Comparison of ENCODE assay signal across 14 cellular contexts in the genomic region with DNA sequence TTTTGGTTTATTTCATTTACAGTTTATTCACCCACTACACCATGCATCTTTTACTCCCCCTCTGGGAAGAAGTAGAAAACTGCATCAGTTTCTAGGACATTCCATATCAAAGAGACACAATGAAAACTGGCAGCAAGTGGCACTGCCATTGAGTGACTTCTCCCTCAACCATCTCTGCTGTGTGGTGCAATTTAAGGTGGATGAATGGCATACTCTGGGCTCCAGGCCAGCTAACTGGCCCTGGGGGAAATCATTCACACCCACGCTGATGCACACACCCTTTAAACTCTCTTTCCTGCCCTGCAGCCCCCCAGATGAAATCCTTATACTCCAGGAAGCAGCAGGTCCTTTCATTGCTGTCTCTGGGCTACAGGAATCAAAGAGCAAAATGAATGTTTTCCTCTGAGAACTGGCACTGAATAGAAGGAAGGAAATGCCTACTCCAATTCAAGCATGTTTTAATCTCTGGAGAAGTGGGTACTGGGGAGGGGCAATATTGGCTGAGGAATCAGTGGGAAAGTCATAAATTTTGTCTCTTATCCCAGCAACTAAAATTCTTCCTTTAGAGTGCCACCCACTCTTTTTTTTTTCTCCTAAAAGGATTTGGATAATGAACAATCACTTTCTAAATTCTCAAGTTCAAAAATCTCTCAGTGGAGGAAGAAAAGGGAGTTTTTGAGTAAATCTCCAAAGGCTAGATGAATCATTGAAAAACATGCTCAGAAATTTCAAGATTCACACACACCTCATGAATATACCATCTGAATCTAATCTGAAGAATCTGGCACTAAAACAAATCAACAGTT. TPM values are rescaled to one million over a fixed set of nuclear protein-coding genes. Genes with fewer than 3 reads are reported as not detected.
DNase-seq lines count a peak whose midpoint lies in the region; ATAC-seq and TF ChIP-seq lines count a peak whose summit lies in the region.
"Had no signal": no experiment of that assay in that cellular context is flagged by ENCODE, and none has a peak within 500 bp of the region (broad histone marks: within the 10 kb centered on the region; RNA-seq: fewer than 3 reads in every experiment).

No MANE protein-coding gene starts in this region.

- peak overlapping the region; percentile 67 for H3K4me2 ChIP-seq in mammary epithelial cell (ENCODE audit: insufficient read depth, low read depth, low read length)
- H3K4me2 ChIP-seq: KMS-11 had no signal

- no peaks in the 10 kb centered on the region for H3K79me2 ChIP-seq in mammary epithelial cell (ENCODE audit: insufficient read depth, low read length)

- H4K20me1 ChIP-seq in mammary epithelial cell (ENCODE audit: insufficient read depth, low read length): no peaks in the 10 kb centered on the region

- in situ Hi-C loops in mammary epithelial cell (cut with MboI; ENCODE audit: low sequenced_read_pairs in 2 of 2): loop anchor here in 1 of 2 donors (25.0 kb wide), 1 partner anchor 1582 kb away; no protein-coding TSS in a partner anchor

- WGBS in mammary epithelial cell (ENCODE audit: low coverage, missing lambda C conversion rate): no CpG with 5 or more reads among the region's 1 CpG

- peak in 1 of 2 donors; percentile 23 for TF ChIP-seq CTCF in mammary epithelial cell (conservative IDR thresholded peaks at IDR 0.05 in 1 of 2, IDR thresholded peaks at IDR 0.05 in 1 of 2; ENCODE audit: extremely low read depth in 1 of 2, insufficient read depth in 1 of 2, low read depth in 1 of 2, low read length in 2 of 2)

- no peak overlapping the region for H3K27ac Mint-ChIP-seq in activated T-helper 2 cell treated with anti-CD3 and anti-CD28 coated beads, Interferon-gamma antibody, Interleukin-2, Interleukin-4, amounts not matched to agents 10 μg/mL and 5 μg/mL and 100 μg/mL, durations not matched to agents 14 hours and 24 hours and 36 hours
- H3K27ac Mint-ChIP-seq: activated naive CD8-positive, alpha-beta T cell treated with anti-CD3 and anti-CD28 coated beads for 36 hours had no signal

- no peak overlapping the region for H3K4me3 ChIP-seq in mammary epithelial cell (replicated peaks in 1 of 3; ENCODE audit: insufficient read depth in 1 of 3, low read depth in 2 of 3, low read length in 3 of 3)
- H3K4me3 ChIP-seq: gastroesophageal sphincter, Peyer's patch, transverse colon had no signal

- peak overlapping the region; percentile 38 for H3K27ac ChIP-seq in mammary epithelial cell (ENCODE audit: insufficient read depth, low read depth, low read length)
- H3K27ac ChIP-seq: gastroesophageal sphincter, KMS-11, Peyer's patch, transverse colon had no signal

- dilution Hi-C loops in mammary epithelial cell (cut with HindIII; ENCODE audit: low sequenced_read_pairs): no loop called here

- H3K4me1 Mint-ChIP-seq in activated T-helper 2 cell treated with anti-CD3 and anti-CD28 coated beads, Interferon-gamma antibody, Interleukin-2, Interleukin-4, amounts not matched to agents 10 μg/mL and 5 μg/mL and 100 μg/mL, durations not matched to agents 14 hours and 24 hours and 36 hours (ENCODE audit: low read depth): no peaks in the 10 kb centered on the region
- H3K4me1 Mint-ChIP-seq: activated naive CD8-positive, alpha-beta T cell treated with anti-CD3 and anti-CD28 coated beads for 36 hours had no signal

- no peaks in the 10 kb centered on the region for H3K27me3 ChIP-seq in mammary epithelial cell (ENCODE audit: insufficient read depth, low read length)
- H3K27me3 ChIP-seq: gastroesophageal sphincter, Peyer's patch, transverse colon had no signal

- H2AFZ ChIP-seq in mammary epithelial cell (ENCODE audit: low read depth, low read length): peak overlapping the region; percentile 10

- no peaks in the 10 kb centered on the region for H3K36me3 Mint-ChIP-seq in activated T-helper 2 cell treated with anti-CD3 and anti-CD28 coated beads, Interferon-gamma antibody, Interleukin-2, Interleukin-4, amounts not matched to agents 10 μg/mL and 5 μg/mL and 100 μg/mL, durations not matched to agents 14 hours and 24 hours and 36 hours (ENCODE audit: low read depth)
- H3K36me3 Mint-ChIP-seq: activated naive CD8-positive, alpha-beta T cell treated with anti-CD3 and anti-CD28 coated beads for 36 hours had no signal

- peaks cover 15% of the 10 kb centered on the region for H3K27me3 Mint-ChIP-seq in activated T-helper 2 cell treated with anti-CD3 and anti-CD28 coated beads, Interferon-gamma antibody, Interleukin-2, Interleukin-4, amounts not matched to agents 10 μg/mL and 5 μg/mL and 100 μg/mL, durations not matched to agents 14 hours and 24 hours and 36 hours (ENCODE audit: low read depth)

- H3K9me3 ChIP-seq in mammary epithelial cell (replicated peaks; ENCODE audit: insufficient read depth, low read length): peaks cover 14% of the 10 kb centered on the region
- H3K9me3 ChIP-seq: transverse colon had no signal

- BruUV-seq in mammary epithelial cell (replicated peaks; lab: Mats Ljungman, UMichigan): no TSS peak

- H3K9me3 Mint-ChIP-seq in activated T-helper 2 cell treated with anti-CD3 and anti-CD28 coated beads, Interferon-gamma antibody, Interleukin-2, Interleukin-4, amounts not matched to agents 10 μg/mL and 5 μg/mL and 100 μg/mL, durations not matched to agents 14 hours and 24 hours and 36 hours: peaks cover 5% of the 10 kb centered on the region

- ATAC-seq in HG03108 (IDR thresholded peaks at IDR 0.05; ENCODE audit: unreplicated experiment) (no peak), HG03097 (IDR thresholded peaks at IDR 0.05; ENCODE audit: low FRiP score, unreplicated experiment) (no peak), GM18873 (IDR thresholded peaks at IDR 0.05; ENCODE audit: low FRiP score, unreplicated experiment) (no peak)
- ATAC-seq: gastroesophageal sphincter had no signal

- no peak overlapping the region for H3K4me3 Mint-ChIP-seq in activated T-helper 2 cell treated with anti-CD3 and anti-CD28 coated beads, Interferon-gamma antibody, Interleukin-2, Interleukin-4, amounts not matched to agents 10 μg/mL and 5 μg/mL and 100 μg/mL, durations not matched to agents 14 hours and 24 hours and 36 hours (ENCODE audit: low read depth)
- H3K4me3 Mint-ChIP-seq: activated naive CD8-positive, alpha-beta T cell treated with anti-CD3 and anti-CD28 coated beads for 36 hours had no signal

- intact Hi-C loops in mammary epithelial cell (cut with micrococcal nuclease): loop anchor here (5.0 kb wide), 1 partner anchor 243 kb away; a partner anchor contains a TSS
- intact Hi-C loops in activated T-helper 2 cell treated with anti-CD3 and anti-CD28 coated beads, Interferon-gamma antibody, Interleukin-2, Interleukin-4, amounts not matched to agents 10 μg/mL and 5 μg/mL and 100 μg/mL, durations not matched to agents 14 hours and 24 hours and 36 hours (cut with micrococcal nuclease): no loop called here

- CTCF ChIA-PET in mammary epithelial cell (lab: Charles Lee; ENCODE audit: low non-redundant PET): no interaction called here

- no peaks in the 10 kb centered on the region for H3K36me3 ChIP-seq in mammary epithelial cell (ENCODE audit: insufficient read depth, low read length)
- H3K36me3 ChIP-seq: gastroesophageal sphincter, Peyer's patch, transverse colon had no signal

- DNase-seq in COLO829 (ENCODE audit: low spot score): peak; percentile 64
- DNase-seq in M059J (ENCODE audit: low read depth): peak; percentile 90
- peak; percentile 62 for DNase-seq in mammary epithelial cell
- DNase-seq in myocyte (ENCODE audit: low read depth): peak; percentile 54
- DNase-seq in activated T-helper 2 cell treated with anti-CD3 and anti-CD28 coated beads, Interferon-gamma antibody, Interleukin-2, Interleukin-4, amounts not matched to agents 10 μg/mL and 5 μg/mL and 100 μg/mL, durations not matched to agents 14 hours and 24 hours and 36 hours (ENCODE audit: low spot score): no peak
- DNase-seq: activated naive CD8-positive, alpha-beta T cell treated with anti-CD3 and anti-CD28 coated beads for 36 hours; Peyer's patch; stimulated activated CD4-positive, alpha-beta T cell treated with anti-CD3 and anti-CD28 coated beads, Interleukin-4, amount 100 ng/mL, for 1 hour; transverse colon had no signal

- H3K9ac ChIP-seq in mammary epithelial cell (ENCODE audit: insufficient read depth, low read length): no peak overlapping the region
- H3K9ac ChIP-seq: KMS-11 had no signal

- H3K4me1 ChIP-seq in mammary epithelial cell (ENCODE audit: insufficient read depth, low read length): peaks cover 30% of the 10 kb centered on the region
- H3K4me1 ChIP-seq: Peyer's patch, transverse colon had no signal

RNA-seq across cellular contexts. Expression of a gene that starts 16.9 kb away (rescaled TPM):
- total RNA-seq in M059J (2014; rRNA removed; shearing (Covaris generic)): 0.05 TPM in 2 replicates
- total RNA-seq in mammary epithelial cell: not detected
- polyA plus RNA-seq in mammary epithelial cell: not detected
- not detected for polyA minus RNA-seq in mammary epithelial cell
- total RNA-seq in myocyte: not detected in 2 replicates
- not detected for polyA plus RNA-seq in myocyte (2012)
- total RNA-seq in activated T-helper 2 cell treated with anti-CD3 and anti-CD28 coated beads, Interferon-gamma antibody, Interleukin-2, Interleukin-4, amounts not matched to agents 10 μg/mL and 5 μg/mL and 100 μg/mL, durations not matched to agents 14 hours and 24 hours and 36 hours: not detected in 2 replicates
- total RNA-seq: activated naive CD8-positive, alpha-beta T cell treated with anti-CD3 and anti-CD28 coated beads for 36 hours; gastroesophageal sphincter; Peyer's patch; transverse colon had no signal
